In genomic region chr19:52857378-52858191, GRCh38 we compare ENCODE assay signal across 8 cellular contexts. TPM values are rescaled to one million over a fixed set of nuclear protein-coding genes. Genes with fewer than 3 reads are reported as not detected.
DNase-seq lines count a peak whose midpoint lies in the region; ATAC-seq lines count a peak whose summit lies in the region.
"Not testable (repeated sequence)": the region's sequence is repeated elsewhere in the genome, so short reads cannot be mapped to it uniquely, and the experiment has no call there.

ZNF468 (minus strand) TSS chr19:52857619; CDS start chr19:52854272, 3,347 bp downstream.

- ATAC-seq in GM18868 (IDR thresholded peaks at IDR 0.05; ENCODE audit: unreplicated experiment) (peak; percentile 95), HG03095 (IDR thresholded peaks at IDR 0.05; ENCODE audit: unreplicated experiment) (peak; percentile 94)

- not testable (repeated sequence) for H3K27ac ChIP-seq in ACC112 (ENCODE audit: low read depth, low read length); caudate nucleus (ENCODE audit: low read depth, low read length); skeletal muscle tissue (ENCODE audit: low read depth, low read length)

- H3K9ac ChIP-seq in skeletal muscle tissue (ENCODE audit: low read depth in 1 of 3, low read length in 3 of 3) = peak within 1 kb of the TSS; percentile 69 to 78 (median 71)

- not testable (repeated sequence) for H3K4me1 ChIP-seq in ACC112 (ENCODE audit: control insufficient read depth, insufficient read depth, low read length, unreplicated experiment); skeletal muscle tissue (ENCODE audit: control insufficient read depth in 3 of 3, insufficient read depth in 3 of 3, low read length in 3 of 3)

- DNase-seq in NCI-H2196 treated with DMSO at 0.1 percent for 48 hours (lab: John Stamatoyannopoulos, UW; ENCODE audit: unreplicated experiment) (peak; percentile 6), caudate nucleus (lab: John Stamatoyannopoulos, UW) (peak in 59 of 61 donors; percentile 2 to 87 (median 68)), iPS-NIHi7 (ENCODE audit: extremely low spot score) (peak; percentile 74)
- peak; percentile 43 for DNase-seq in activated CD4-positive, CD25-positive, alpha-beta regulatory T cell treated with anti-CD3 and anti-CD28 coated beads, Interleukin-2, amount 50 U/mL, for 16 hours (ENCODE audit: low read depth, low spot score)

- H3K36me3 ChIP-seq in ACC112 (ENCODE audit: insufficient read depth, low read length) = not testable (repeated sequence)
- peaks cover 6 to 11% (median 7%) of the 10 kb centered on the region in 3 donors for H3K36me3 ChIP-seq in skeletal muscle tissue (ENCODE audit: control insufficient read depth in 3 of 3, insufficient read depth in 3 of 3, low read length in 3 of 3)

- H3K4me3 ChIP-seq in ACC112 (ENCODE audit: low read depth, low read length) (peak within 1 kb of the TSS; percentile 80), skeletal muscle tissue (ENCODE audit: low read length in 3 of 3) (peak within 1 kb of the TSS; percentile 71 to 83 (median 79))

- H3K9me3 ChIP-seq in skeletal muscle tissue (ENCODE audit: control insufficient read depth in 3 of 3, low read length in 3 of 3) = not testable (repeated sequence)

- H2AFZ ChIP-seq in ACC112 (ENCODE audit: low read length, unreplicated experiment) = peak within 1 kb of the TSS; percentile 84

- not testable (repeated sequence) for H3K27me3 ChIP-seq in ACC112 (ENCODE audit: insufficient read depth, low read length); skeletal muscle tissue (ENCODE audit: control insufficient read depth in 3 of 3, insufficient read depth in 3 of 3, low read length in 3 of 3)

- H3K79me2 ChIP-seq in ACC112 (ENCODE audit: control insufficient read depth, insufficient read depth, low read length, unreplicated experiment) = not testable (repeated sequence)

RNA-seq across cellular contexts. Expression of gene ZNF468, which starts in this region (rescaled TPM):
- total RNA-seq in skeletal muscle tissue = 14.6 TPM

Comparison
In these comparisons a context has a peak if more than half of its experiments do, and no peak if none do; other contexts are left out.
1. DNase-seq: peak in every context shown above with its lines; median percentile 74 in iPS-NIHi7; 68 in caudate nucleus; 43 in activated CD4-positive, CD25-positive, alpha-beta regulatory T cell treated with anti-CD3 and anti-CD28 coated beads, Interleukin-2, amount 50 U/mL, for 16 hours; 6 in NCI-H2196 treated with DMSO at 0.1 percent for 48 hours.